Comparison of ENCODE assay signal across 8 cellular contexts in genomic region chr17:76147211-76148014, GRCh38. TPM values are rescaled to one million over a fixed set of nuclear protein-coding genes. Genes with fewer than 3 reads are reported as not detected.
DNase-seq lines count a peak whose midpoint lies in the region; ATAC-seq, FAIRE-seq and TF ChIP-seq lines count a peak whose summit lies in the region.

No MANE protein-coding gene starts in this region.

- H3K9ac ChIP-seq in liver (ENCODE audit: low read depth in 1 of 2, low read length in 2 of 2), result no peak overlapping the region

- POLR2A ChIA-PET in activated CD4-positive, alpha-beta memory T cell treated with anti-CD3 and anti-CD28 coated beads, Interleukin-2, amount 10 ng/mL, durations not matched to agents 7 days and 5 days (lab: Charles Lee), result interaction anchor here (2.5 to 8.1 kb wide), 3 partner anchors 33 to 124 kb away, joined by 16 to 173 read pairs (median 26); no protein-coding TSS in a partner anchor

- H3K4me1 ChIP-seq in liver (ENCODE audit: control insufficient read depth in 4 of 4, insufficient read depth in 4 of 4, low read length in 3 of 4), result peaks cover 0 to 13% (median 11%) of the 10 kb centered on the region in 4 donors

- TF ChIP-seq CTCF in D721Med (IDR thresholded peaks at IDR 0.05; ENCODE audit: insufficient read depth, missing control alignments) (peak; percentile 57), liver (IDR thresholded peaks at IDR 0.05; ENCODE audit: low read depth, low read length, missing input control) (peak; percentile 62)

- no peak for TF ChIP-seq POLR2A in GM12892 (IDR thresholded peaks at IDR 0.05; ENCODE audit: low read depth, low read length)

- CTCF ChIA-PET in activated CD4-positive, alpha-beta memory T cell treated with anti-CD3 and anti-CD28 coated beads, Interleukin-2, amount 10 ng/mL, durations not matched to agents 7 days and 5 days (lab: Charles Lee), result interaction anchor here (1.5 to 7.1 kb wide), 2 partner anchors 24 to 32 kb away, joined by 3 to 47 read pairs; no protein-coding TSS in a partner anchor

- H3K27me3 Mint-ChIP-seq in activated CD4-positive, alpha-beta memory T cell treated with anti-CD3 and anti-CD28 coated beads, Interleukin-2, amount 10 ng/mL, durations not matched to agents 7 days and 5 days, result no peaks in the 10 kb centered on the region

- H3K36me3 Mint-ChIP-seq in activated CD4-positive, alpha-beta memory T cell treated with anti-CD3 and anti-CD28 coated beads, Interleukin-2, amount 10 ng/mL, durations not matched to agents 7 days and 5 days (ENCODE audit: low read depth), result peaks cover 52% of the 10 kb centered on the region

- 84% methylated on average over 13 of the region's 13 CpGs for WGBS in liver

- H3K4me1 Mint-ChIP-seq in activated CD4-positive, alpha-beta memory T cell treated with anti-CD3 and anti-CD28 coated beads, Interleukin-2, amount 10 ng/mL, durations not matched to agents 7 days and 5 days, result peaks cover 68% of the 10 kb centered on the region

- H3K27ac ChIP-seq in liver (ENCODE audit: low read depth in 1 of 2, low read length in 2 of 2), result no peak overlapping the region

- no peaks in the 10 kb centered on the region for H3K27me3 ChIP-seq in liver (ENCODE audit: control insufficient read depth in 4 of 4, insufficient read depth in 4 of 4, low read length in 3 of 4)

- no peak overlapping the region for H3K4me3 ChIP-seq in liver (ENCODE audit: low read depth in 1 of 3, low read length in 3 of 3)

- no peak overlapping the region for H3K4me3 Mint-ChIP-seq in activated CD4-positive, alpha-beta memory T cell treated with anti-CD3 and anti-CD28 coated beads, Interleukin-2, amount 10 ng/mL, durations not matched to agents 7 days and 5 days

- TF ChIP-seq RAD21 in liver (IDR thresholded peaks at IDR 0.05), result peak; percentile 68 to 75

- no peak for ATAC-seq in GM19467 (IDR thresholded peaks at IDR 0.05; ENCODE audit: unreplicated experiment)

- DNase-seq in D721Med (ENCODE audit: insufficient read length, low spot score) (no peak), LHCN-M2 (ENCODE audit: low read depth) (peak; percentile 22), GDM1 (lab: John Stamatoyannopoulos, UW) (no peak), GM12892 (ENCODE audit: insufficient read length) (no peak), GM19239 (ENCODE audit: insufficient read length, low spot score) (no peak)
- DNase-seq in activated CD4-positive, alpha-beta memory T cell treated with anti-CD3 and anti-CD28 coated beads, Interleukin-2, amount 10 ng/mL, durations not matched to agents 7 days and 5 days, result no peak

- H3K9me3 Mint-ChIP-seq in activated CD4-positive, alpha-beta memory T cell treated with anti-CD3 and anti-CD28 coated beads, Interleukin-2, amount 10 ng/mL, durations not matched to agents 7 days and 5 days, result no peaks in the 10 kb centered on the region

- FAIRE-seq in D721Med (lab: Jason Lieb, UNC), result no peak
- FAIRE-seq in GM12892 (lab: Jason Lieb, UNC), result no peak
- no peak for FAIRE-seq in GM19239 (lab: Jason Lieb, UNC)

- H3K36me3 ChIP-seq in liver (ENCODE audit: control insufficient read depth in 4 of 4, insufficient read depth in 3 of 4, low read depth in 1 of 4, low read length in 3 of 4), result no peaks in the 10 kb centered on the region

- peak overlapping the region; percentile 56 for H3K27ac Mint-ChIP-seq in activated CD4-positive, alpha-beta memory T cell treated with anti-CD3 and anti-CD28 coated beads, Interleukin-2, amount 10 ng/mL, durations not matched to agents 7 days and 5 days

- H3K9me3 ChIP-seq in liver (ENCODE audit: control insufficient read depth in 4 of 4, low read length in 3 of 4), result no peaks in the 10 kb centered on the region

TF ChIP-seq in liver, 16 proteins besides CTCF, POLR2A, EP300 and RAD21:
- no peak for TF ChIP-seq EGR1 (IDR thresholded peaks at IDR 0.05; ENCODE audit: low read depth in 2 of 2)
- TF ChIP-seq TAF1 (conservative IDR thresholded peaks at IDR 0.05), result no peak
- no peak for TF ChIP-seq JUND (IDR thresholded peaks at IDR 0.05)
- TF ChIP-seq SP1 (IDR thresholded peaks at IDR 0.05), result no peak
- TF ChIP-seq, protein P1, sequence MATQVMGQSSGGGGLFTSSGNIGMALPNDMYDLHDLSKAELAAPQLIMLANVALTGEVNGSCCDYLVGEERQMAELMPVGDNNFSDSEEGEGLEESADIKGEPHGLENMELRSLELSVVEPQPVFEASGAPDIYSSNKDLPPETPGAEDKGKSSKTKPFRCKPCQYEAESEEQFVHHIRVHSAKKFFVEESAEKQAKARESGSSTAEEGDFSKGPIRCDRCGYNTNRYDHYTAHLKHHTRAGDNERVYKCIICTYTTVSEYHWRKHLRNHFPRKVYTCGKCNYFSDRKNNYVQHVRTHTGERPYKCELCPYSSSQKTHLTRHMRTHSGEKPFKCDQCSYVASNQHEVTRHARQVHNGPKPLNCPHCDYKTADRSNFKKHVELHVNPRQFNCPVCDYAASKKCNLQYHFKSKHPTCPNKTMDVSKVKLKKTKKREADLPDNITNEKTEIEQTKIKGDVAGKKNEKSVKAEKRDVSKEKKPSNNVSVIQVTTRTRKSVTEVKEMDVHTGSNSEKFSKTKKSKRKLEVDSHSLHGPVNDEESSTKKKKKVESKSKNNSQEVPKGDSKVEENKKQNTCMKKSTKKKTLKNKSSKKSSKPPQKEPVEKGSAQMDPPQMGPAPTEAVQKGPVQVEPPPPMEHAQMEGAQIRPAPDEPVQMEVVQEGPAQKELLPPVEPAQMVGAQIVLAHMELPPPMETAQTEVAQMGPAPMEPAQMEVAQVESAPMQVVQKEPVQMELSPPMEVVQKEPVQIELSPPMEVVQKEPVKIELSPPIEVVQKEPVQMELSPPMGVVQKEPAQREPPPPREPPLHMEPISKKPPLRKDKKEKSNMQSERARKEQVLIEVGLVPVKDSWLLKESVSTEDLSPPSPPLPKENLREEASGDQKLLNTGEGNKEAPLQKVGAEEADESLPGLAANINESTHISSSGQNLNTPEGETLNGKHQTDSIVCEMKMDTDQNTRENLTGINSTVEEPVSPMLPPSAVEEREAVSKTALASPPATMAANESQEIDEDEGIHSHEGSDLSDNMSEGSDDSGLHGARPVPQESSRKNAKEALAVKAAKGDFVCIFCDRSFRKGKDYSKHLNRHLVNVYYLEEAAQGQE (IDR thresholded peaks at IDR 0.05), result no peak
- no peak for TF ChIP-seq FOXA2 (IDR thresholded peaks at IDR 0.05)
- no peak for TF ChIP-seq MAX (IDR thresholded peaks at IDR 0.05)
- no peak for TF ChIP-seq YY1 (IDR thresholded peaks at IDR 0.05)
- TF ChIP-seq RXRA (IDR thresholded peaks at IDR 0.05), result no peak
- TF ChIP-seq, protein P2, sequence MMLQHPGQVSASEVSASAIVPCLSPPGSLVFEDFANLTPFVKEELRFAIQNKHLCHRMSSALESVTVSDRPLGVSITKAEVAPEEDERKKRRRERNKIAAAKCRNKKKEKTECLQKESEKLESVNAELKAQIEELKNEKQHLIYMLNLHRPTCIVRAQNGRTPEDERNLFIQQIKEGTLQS (IDR thresholded peaks at IDR 0.05), result no peak
- TF ChIP-seq NR2F2 (IDR thresholded peaks at IDR 0.05), result no peak
- TF ChIP-seq HNF4G (IDR thresholded peaks at IDR 0.05), result no peak

RNA-seq across cellular contexts. Expression of gene FOXJ1, which starts 6.4 kb away (rescaled TPM):
- 0.26 TPM in 1 of 2 replicates, not detected in the other for total RNA-seq in LHCN-M2 (2014; rRNA removed)
- polyA plus RNA-seq in LHCN-M2 (2012), result not detected
- total RNA-seq in activated CD4-positive, alpha-beta memory T cell treated with anti-CD3 and anti-CD28 coated beads, Interleukin-2, amount 10 ng/mL, durations not matched to agents 7 days and 5 days, result under 1 TPM; 0.13 to 0.15 TPM
- 1 to 10 TPM in 1 of 2 donors, under 1 TPM in 1; under 0.01 to 1.5 TPM for total RNA-seq in liver
- polyA plus RNA-seq in liver, result not detected
- polyA plus RNA-seq in GM12892 (2012; ENCODE audit: missing spikeins), result not detected

RNA-seq across cellular contexts. Expression of gene EXOC7, which starts 43.8 kb away (rescaled TPM):
- total RNA-seq in LHCN-M2 (2014; rRNA removed) (83.5 and 83.7 TPM in 2 replicates), liver (10 to 100 TPM; 45.3 to 64.8 TPM)
- polyA plus RNA-seq in LHCN-M2 (2012), result 75.5 TPM
- total RNA-seq in activated CD4-positive, alpha-beta memory T cell treated with anti-CD3 and anti-CD28 coated beads, Interleukin-2, amount 10 ng/mL, durations not matched to agents 7 days and 5 days, result 100 to 1,000 TPM; 119 to 120 TPM
- polyA plus RNA-seq in liver, result 10 to 100 TPM; 28.0 to 31.1 TPM
- 33.7 TPM for polyA plus RNA-seq in GM12892 (2012; ENCODE audit: missing spikeins)
